27 cellular contexts compared by ENCODE assay signal in genomic region chr1:37866491-37866890, GRCh38. TPM values are rescaled to one million over a fixed set of nuclear protein-coding genes. Genes with fewer than 3 reads are reported as not detected.
DNase-seq lines count a peak whose midpoint lies in the region; ATAC-seq and TF ChIP-seq lines count a peak whose summit lies in the region.
"Had no signal": no experiment of that assay in that cellular context is flagged by ENCODE, and none has a peak within 500 bp of the region (broad histone marks: within the 10 kb centered on the region; RNA-seq: fewer than 3 reads in every experiment).

No MANE protein-coding gene starts in this region.

- no peaks in the 10 kb centered on the region for H3K9me3 ChIP-seq in Caco-2
- H3K9me3 ChIP-seq: BLaER1 treated with 17β-estradiol and CSF1 and Interleukin-3, amounts not matched to agents 10 nM and 100 nM; gastroesophageal sphincter; lower lobe of right lung; Peyer's patch had no signal

- H3K9me3 Mint-ChIP-seq in activated CD4-positive, alpha-beta T cell treated with anti-CD3 and anti-CD28 coated beads for 36 hours (ENCODE audit: low read depth): no peaks in the 10 kb centered on the region
- no peaks in the 10 kb centered on the region for H3K9me3 Mint-ChIP-seq in activated CD4-positive, alpha-beta T cell treated with anti-CD3 and anti-CD28 coated beads, Interleukin-2, amount 10 ng/mL, durations not matched to agents 7 days and 5 days
- H3K9me3 Mint-ChIP-seq in HFFc6 (no peaks in the 10 kb centered on the region), memory B cell (no peaks in the 10 kb centered on the region), Caco-2 (ENCODE audit: unreplicated experiment) (no peaks in the 10 kb centered on the region)
- no peaks in the 10 kb centered on the region for H3K9me3 Mint-ChIP-seq in activated naive CD8-positive, alpha-beta T cell treated with anti-CD3 and anti-CD28 coated beads, Interleukin-2, amount 50 U/mL, for 24 hours
- H3K9me3 Mint-ChIP-seq: naive thymus-derived CD8-positive, alpha-beta T cell; T-helper 2 cell treated with Interferon-gamma antibody and Interleukin-4, amounts not matched to agents 5 μg/mL and 100 μg/mL, for 36 hours; type B pancreatic cell had no signal

- POLR2A ChIA-PET in activated CD4-positive, alpha-beta T cell treated with anti-CD3 and anti-CD28 coated beads for 36 hours (lab: Charles Lee): no interaction called here
- POLR2A ChIA-PET in activated CD4-positive, alpha-beta T cell treated with anti-CD3 and anti-CD28 coated beads, Interleukin-2, amount 10 ng/mL, durations not matched to agents 7 days and 5 days (lab: Charles Lee): no interaction called here
- POLR2A ChIA-PET in Caco-2 (lab: Charles Lee): no interaction called here

- CTCF ChIA-PET in activated CD4-positive, alpha-beta T cell treated with anti-CD3 and anti-CD28 coated beads for 36 hours (lab: Charles Lee): interaction anchor here (0.6 kb wide), 1 partner anchor 104 kb away, joined by 3 read pairs; no protein-coding TSS in a partner anchor
- CTCF ChIA-PET in activated CD4-positive, alpha-beta T cell treated with anti-CD3 and anti-CD28 coated beads, Interleukin-2, amount 10 ng/mL, durations not matched to agents 7 days and 5 days (lab: Charles Lee): interaction anchor here (0.6 kb wide), 1 partner anchor 22 kb away, joined by 3 read pairs; no protein-coding TSS in a partner anchor
- CTCF ChIA-PET in Caco-2 (lab: Charles Lee): no interaction called here

- H3K36me3 Mint-ChIP-seq in activated CD4-positive, alpha-beta T cell treated with anti-CD3 and anti-CD28 coated beads for 36 hours (ENCODE audit: low read depth): peaks cover 33% of the 10 kb centered on the region
- peaks cover 35% of the 10 kb centered on the region for H3K36me3 Mint-ChIP-seq in activated CD4-positive, alpha-beta T cell treated with anti-CD3 and anti-CD28 coated beads, Interleukin-2, amount 10 ng/mL, durations not matched to agents 7 days and 5 days (ENCODE audit: low read depth)
- H3K36me3 Mint-ChIP-seq in HFFc6 (ENCODE audit: low read depth): peaks cover 30% of the 10 kb centered on the region
- H3K36me3 Mint-ChIP-seq in activated naive CD8-positive, alpha-beta T cell treated with anti-CD3 and anti-CD28 coated beads, Interleukin-2, amount 50 U/mL, for 24 hours (ENCODE audit: low read depth): peaks cover 29% of the 10 kb centered on the region
- peaks cover 28% of the 10 kb centered on the region for H3K36me3 Mint-ChIP-seq in memory B cell
- peaks cover 22% of the 10 kb centered on the region for H3K36me3 Mint-ChIP-seq in Caco-2 (ENCODE audit: insufficient read depth, unreplicated experiment)

- H3K27me3 ChIP-seq in Caco-2 (replicated peaks; ENCODE audit: control insufficient read depth, insufficient read depth, low read length): no peaks in the 10 kb centered on the region
- H3K27me3 ChIP-seq: BLaER1 treated with 17β-estradiol and CSF1 and Interleukin-3, amounts not matched to agents 10 nM and 100 nM; gastroesophageal sphincter; Peyer's patch had no signal

- TF ChIP-seq CTCF in HFFc6 (IDR thresholded peaks at IDR 0.05) (no peak), Caco-2 (IDR thresholded peaks at IDR 0.05; ENCODE audit: insufficient read depth in 1 of 2, low read depth in 1 of 2, low read length in 1 of 2, severe bottlenecking in 1 of 2, unreplicated experiment in 1 of 2) (no peak)

- H3K4me1 ChIP-seq in Caco-2: no peaks in the 10 kb centered on the region
- H3K4me1 ChIP-seq: BLaER1 treated with 17β-estradiol and CSF1 and Interleukin-3, amounts not matched to agents 10 nM and 100 nM; gastroesophageal sphincter; lower lobe of right lung; Peyer's patch had no signal

- H3K4me1 Mint-ChIP-seq in activated CD4-positive, alpha-beta T cell treated with anti-CD3 and anti-CD28 coated beads for 36 hours: peaks cover 19% of the 10 kb centered on the region
- H3K4me1 Mint-ChIP-seq in activated CD4-positive, alpha-beta T cell treated with anti-CD3 and anti-CD28 coated beads, Interleukin-2, amount 10 ng/mL, durations not matched to agents 7 days and 5 days: peaks cover 7% of the 10 kb centered on the region
- H3K4me1 Mint-ChIP-seq in HFFc6 (ENCODE audit: low read depth) (peaks cover 14% of the 10 kb centered on the region), memory B cell (no peaks in the 10 kb centered on the region), Caco-2 (ENCODE audit: low read depth, unreplicated experiment) (no peaks in the 10 kb centered on the region)
- peaks cover 9% of the 10 kb centered on the region for H3K4me1 Mint-ChIP-seq in activated naive CD8-positive, alpha-beta T cell treated with anti-CD3 and anti-CD28 coated beads, Interleukin-2, amount 50 U/mL, for 24 hours

- no peaks in the 10 kb centered on the region for H3K36me3 ChIP-seq in Caco-2 (ENCODE audit: control insufficient read depth, insufficient read depth, low read length)

- DNase-seq in activated CD4-positive, alpha-beta T cell treated with anti-CD3 and anti-CD28 coated beads for 36 hours: no peak
- no peak for DNase-seq in activated CD4-positive, alpha-beta T cell treated with anti-CD3 and anti-CD28 coated beads, Interleukin-2, amount 10 ng/mL, durations not matched to agents 7 days and 5 days
- no peak for DNase-seq in HFFc6
- DNase-seq in activated naive CD8-positive, alpha-beta T cell treated with anti-CD3 and anti-CD28 coated beads, Interleukin-2, amount 50 U/mL, for 24 hours: no peak
- DNase-seq in memory B cell (ENCODE audit: low spot score in 2 of 2): no peak
- DNase-seq in Caco-2: no peak
- DNase-seq: activated CD4-positive, alpha-beta T cell treated with anti-CD3 and anti-CD28 coated beads for 48 hours; activated effector memory CD4-positive, alpha-beta T cell treated with Interleukin-2 at 50 U/mL for 16 hours; H7; lower lobe of right lung; MV-4-11; naive thymus-derived CD8-positive, alpha-beta T cell; NCI-H146; NCI-H345; nucleus accumbens; Peyer's patch; SHP77; stimulated activated CD4-positive, alpha-beta T cell treated with anti-CD3 and anti-CD28 coated beads, Interleukin-12 subunit alpha, Interleukin-12 subunit beta, amount 100 ng/mL, for 4 hours; stimulated activated CD4-positive, alpha-beta T cell treated with anti-CD3 and anti-CD28 coated beads, Interleukin-4, amount 100 ng/mL, for 1 hour had no signal

- peak overlapping the region; percentile 92 for H3K27ac Mint-ChIP-seq in activated CD4-positive, alpha-beta T cell treated with anti-CD3 and anti-CD28 coated beads for 36 hours
- no peak overlapping the region for H3K27ac Mint-ChIP-seq in activated CD4-positive, alpha-beta T cell treated with anti-CD3 and anti-CD28 coated beads, Interleukin-2, amount 10 ng/mL, durations not matched to agents 7 days and 5 days
- peak overlapping the region; percentile 61; the same call in 1 of the 2 replicates for H3K27ac Mint-ChIP-seq in HFFc6
- peak overlapping the region; percentile 54 for H3K27ac Mint-ChIP-seq in activated naive CD8-positive, alpha-beta T cell treated with anti-CD3 and anti-CD28 coated beads, Interleukin-2, amount 50 U/mL, for 24 hours
- peak overlapping the region; percentile 31 for H3K27ac Mint-ChIP-seq in memory B cell
- H3K27ac Mint-ChIP-seq in Caco-2 (ENCODE audit: unreplicated experiment): no peak overlapping the region
- H3K27ac Mint-ChIP-seq: progenitor cell of endocrine pancreas; T-helper 2 cell treated with Interferon-gamma antibody and Interleukin-4, amounts not matched to agents 5 μg/mL and 100 μg/mL, for 36 hours; type B pancreatic cell had no signal

- ATAC-seq in activated CD4-positive, alpha-beta T cell treated with anti-CD3 and anti-CD28 coated beads for 36 hours: no peak
- ATAC-seq in activated naive CD8-positive, alpha-beta T cell treated with anti-CD3 and anti-CD28 coated beads, Interleukin-2, amount 50 U/mL, for 24 hours: no peak
- no peak for ATAC-seq in memory B cell (ENCODE audit: low read depth)
- no peak for ATAC-seq in GM18517 (IDR thresholded peaks at IDR 0.05; ENCODE audit: unreplicated experiment)
- no peak for ATAC-seq in HG03025 (IDR thresholded peaks at IDR 0.05; ENCODE audit: low FRiP score, unreplicated experiment)
- ATAC-seq: gastroesophageal sphincter; lower lobe of right lung; naive thymus-derived CD8-positive, alpha-beta T cell; sciatic nerve had no signal

- no TSS peak for BruUV-seq in Caco-2 (replicated peaks; lab: Mats Ljungman, UMichigan)

- no peak overlapping the region for H3K4me3 ChIP-seq in Caco-2 (ENCODE audit: low read depth, low read length)
- H3K4me3 ChIP-seq: BLaER1 treated with 17β-estradiol and CSF1 and Interleukin-3, amounts not matched to agents 10 nM and 100 nM; gastroesophageal sphincter; lower lobe of right lung; Peyer's patch had no signal

- H3K4me3 Mint-ChIP-seq in activated CD4-positive, alpha-beta T cell treated with anti-CD3 and anti-CD28 coated beads for 36 hours: no peak overlapping the region
- H3K4me3 Mint-ChIP-seq in activated CD4-positive, alpha-beta T cell treated with anti-CD3 and anti-CD28 coated beads, Interleukin-2, amount 10 ng/mL, durations not matched to agents 7 days and 5 days: no peak overlapping the region
- H3K4me3 Mint-ChIP-seq in HFFc6 (no peak overlapping the region), memory B cell (no peak overlapping the region), Caco-2 (ENCODE audit: unreplicated experiment) (no peak overlapping the region)
- no peak overlapping the region for H3K4me3 Mint-ChIP-seq in activated naive CD8-positive, alpha-beta T cell treated with anti-CD3 and anti-CD28 coated beads, Interleukin-2, amount 50 U/mL, for 24 hours
- H3K4me3 Mint-ChIP-seq: naive thymus-derived CD8-positive, alpha-beta T cell; T-helper 2 cell treated with Interferon-gamma antibody and Interleukin-4, amounts not matched to agents 5 μg/mL and 100 μg/mL, for 36 hours; type B pancreatic cell had no signal

- no peaks in the 10 kb centered on the region for H3K27me3 Mint-ChIP-seq in activated CD4-positive, alpha-beta T cell treated with anti-CD3 and anti-CD28 coated beads for 36 hours
- no peaks in the 10 kb centered on the region for H3K27me3 Mint-ChIP-seq in activated CD4-positive, alpha-beta T cell treated with anti-CD3 and anti-CD28 coated beads, Interleukin-2, amount 10 ng/mL, durations not matched to agents 7 days and 5 days
- peaks cover 2% of the 10 kb centered on the region; the same call in 1 of the 2 replicates for H3K27me3 Mint-ChIP-seq in HFFc6 (ENCODE audit: insufficient read depth)
- no peaks in the 10 kb centered on the region for H3K27me3 Mint-ChIP-seq in activated naive CD8-positive, alpha-beta T cell treated with anti-CD3 and anti-CD28 coated beads, Interleukin-2, amount 50 U/mL, for 24 hours
- H3K27me3 Mint-ChIP-seq in memory B cell: no peaks in the 10 kb centered on the region
- no peaks in the 10 kb centered on the region for H3K27me3 Mint-ChIP-seq in Caco-2 (ENCODE audit: insufficient read depth, unreplicated experiment)
- H3K27me3 Mint-ChIP-seq: naive thymus-derived CD8-positive, alpha-beta T cell; progenitor cell of endocrine pancreas; type B pancreatic cell had no signal

- intact Hi-C loops in activated CD4-positive, alpha-beta T cell treated with anti-CD3 and anti-CD28 coated beads for 36 hours (cut with DNase I, micrococcal nuclease): no loop called here
- intact Hi-C loops in Caco-2 (cut with micrococcal nuclease; ENCODE audit: unreplicated experiment): no loop called here

RNA-seq across cellular contexts. Expression of gene MTF1, which starts 7.1 kb away (rescaled TPM):
- total RNA-seq in activated CD4-positive, alpha-beta T cell treated with anti-CD3 and anti-CD28 coated beads for 36 hours: 10 to 100 TPM; 16.1 to 23.8 TPM
- total RNA-seq in activated CD4-positive, alpha-beta T cell treated with anti-CD3 and anti-CD28 coated beads, Interleukin-2, amount 10 ng/mL, durations not matched to agents 7 days and 5 days: 10 to 100 TPM; 21.0 to 22.5 TPM
- 10 to 100 TPM; 20.2 to 24.4 (median 22.2) TPM for total RNA-seq in HFFc6 (2021; fragmentation: NEBNext Ultra II Directional; extraction: Animal tissue kit (Norgen Biotek cat#: 25700))
- 6.4 and 8.4 TPM in 2 replicates for total RNA-seq in Caco-2 (2022)

RNA-seq across cellular contexts. Expression of gene YRDC, which starts 58.5 kb away (rescaled TPM):
- 10 to 100 TPM; 22.9 to 36.3 TPM for total RNA-seq in activated CD4-positive, alpha-beta T cell treated with anti-CD3 and anti-CD28 coated beads for 36 hours
- total RNA-seq in activated CD4-positive, alpha-beta T cell treated with anti-CD3 and anti-CD28 coated beads, Interleukin-2, amount 10 ng/mL, durations not matched to agents 7 days and 5 days: 10 to 100 TPM; 12.0 to 13.8 TPM
- 10 to 100 TPM; 17.5 to 22.7 (median 20.4) TPM for total RNA-seq in HFFc6 (2021; fragmentation: NEBNext Ultra II Directional; extraction: Animal tissue kit (Norgen Biotek cat#: 25700))
- total RNA-seq in Caco-2 (2022): 10.3 and 10.7 TPM in 2 replicates

RNA-seq across cellular contexts. Expression of gene C1orf122, which starts 58.9 kb away (rescaled TPM):
- total RNA-seq in activated CD4-positive, alpha-beta T cell treated with anti-CD3 and anti-CD28 coated beads for 36 hours: 10 to 100 TPM; 10.8 to 17.9 TPM
- total RNA-seq in activated CD4-positive, alpha-beta T cell treated with anti-CD3 and anti-CD28 coated beads, Interleukin-2, amount 10 ng/mL, durations not matched to agents 7 days and 5 days: 10 to 100 TPM; 13.9 to 16.8 TPM
- total RNA-seq in HFFc6 (2021; fragmentation: NEBNext Ultra II Directional; extraction: Animal tissue kit (Norgen Biotek cat#: 25700)): 10 to 100 TPM; 60.6 to 97.1 (median 68.2) TPM
- 37.7 and 41.0 TPM in 2 replicates for total RNA-seq in Caco-2 (2022)

Comparison
In these comparisons a context has a peak if more than half of its experiments do, and no peak if none do; other contexts are left out.
1. H3K27ac Mint-ChIP-seq: peak in activated CD4-positive, alpha-beta T cell treated with anti-CD3 and anti-CD28 coated beads for 36 hours (single experiment), HFFc6 (single experiment), activated naive CD8-positive, alpha-beta T cell treated with anti-CD3 and anti-CD28 coated beads, Interleukin-2, amount 50 U/mL, for 24 hours (single experiment) and memory B cell (single experiment); none in activated CD4-positive, alpha-beta T cell treated with anti-CD3 and anti-CD28 coated beads, Interleukin-2, amount 10 ng/mL, durations not matched to agents 7 days and 5 days (single experiment) and Caco-2 (single experiment).